ENCODE assay signal across 8 cellular contexts in the genomic region with DNA sequence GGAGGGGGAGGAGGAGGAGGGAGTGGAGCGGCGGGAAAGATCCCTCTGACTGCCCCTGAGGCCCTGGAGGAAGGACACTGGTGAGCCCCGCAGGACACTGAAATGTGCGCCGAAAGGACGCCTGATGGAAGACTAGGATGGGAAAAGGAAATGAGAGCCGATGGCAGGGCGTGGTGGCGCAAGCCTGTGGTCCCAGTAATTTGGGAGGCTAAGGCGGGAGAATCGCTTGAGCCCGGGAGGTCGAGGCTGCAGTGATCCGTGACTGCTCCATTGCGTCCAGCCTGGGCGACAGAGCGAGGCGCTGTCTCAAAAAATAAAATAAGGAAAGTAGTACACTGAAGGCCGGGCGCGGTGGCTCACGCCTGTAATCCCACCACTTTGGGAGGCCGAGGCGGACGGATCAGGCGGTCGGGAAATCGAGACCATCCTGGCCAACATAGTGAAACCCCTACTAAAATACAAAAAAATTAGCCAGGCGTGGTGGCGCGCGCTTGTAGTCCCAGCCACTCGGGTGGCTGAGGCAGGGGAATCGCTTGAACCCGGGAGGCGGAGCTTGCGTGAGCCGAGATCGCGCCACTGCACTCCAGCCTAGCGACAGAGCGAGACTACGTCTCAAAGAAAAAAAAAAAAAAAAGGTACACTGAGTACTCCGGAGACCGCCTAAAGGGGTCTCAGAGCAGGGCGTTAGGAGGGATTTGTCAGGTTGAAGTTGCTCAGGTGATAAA. TPM values are rescaled to one million over a fixed set of nuclear protein-coding genes. Genes with fewer than 3 reads are reported as not detected.
DNase-seq lines count a peak whose midpoint lies in the region; ATAC-seq and TF ChIP-seq lines count a peak whose summit lies in the region.

No MANE protein-coding gene starts in this region.

- BruUV-seq in mammary epithelial cell (replicated peaks; lab: Mats Ljungman, UMichigan): TSS peak; percentile 52

- H2AFZ ChIP-seq in mammary epithelial cell (ENCODE audit: low read depth, low read length): peak overlapping the region; percentile 88

- TF ChIP-seq CTCF in mammary epithelial cell (conservative IDR thresholded peaks at IDR 0.05 in 1 of 2, IDR thresholded peaks at IDR 0.05 in 1 of 2; ENCODE audit: extremely low read depth in 1 of 2, insufficient read depth in 1 of 2, low read depth in 1 of 2, low read length in 2 of 2) (no peak), lung (IDR thresholded peaks at IDR 0.05; ENCODE audit: control extremely low read depth, extremely low read depth) (no peak)

- H3K4me1 ChIP-seq in mammary epithelial cell (ENCODE audit: insufficient read depth, low read length): peaks cover 17% of the 10 kb centered on the region
- H3K4me1 ChIP-seq in lung (ENCODE audit: control insufficient read depth in 2 of 2, insufficient read depth in 2 of 2, low read length in 2 of 2): peaks cover 5 to 7% of the 10 kb centered on the region in 2 donors

- CTCF ChIA-PET in mammary epithelial cell (lab: Charles Lee; ENCODE audit: low non-redundant PET): no interaction called here

- ATAC-seq in lung (ENCODE audit: insufficient read depth, low FRiP score) (no peak), HG02571 (IDR thresholded peaks at IDR 0.05; ENCODE audit: unreplicated experiment) (no peak), HG02840 (IDR thresholded peaks at IDR 0.05; ENCODE audit: low FRiP score, unreplicated experiment) (no peak)

- H3K4me3 ChIP-seq in mammary epithelial cell (replicated peaks in 1 of 3; ENCODE audit: insufficient read depth in 1 of 3, low read depth in 2 of 3, low read length in 3 of 3): peak overlapping the region; percentile 66 to 89 (median 83)
- peak overlapping the region; percentile 59 for H3K4me3 ChIP-seq in lung

- dilution Hi-C loops in mammary epithelial cell (cut with HindIII; ENCODE audit: low sequenced_read_pairs): no loop called here

- DNase-seq in NOMO-1 treated with DMSO at 0.1 percent for 48 hours (lab: John Stamatoyannopoulos, UW; ENCODE audit: unreplicated experiment) (peak; percentile 35), NOMO-1 treated with dmso at 0.1 percent for 144 hours (lab: John Stamatoyannopoulos, UW; ENCODE audit: unreplicated experiment) (no peak), T-helper 9 cell (peak; percentile 52), mammary epithelial cell (no peak), lung (ENCODE audit: low spot score) (peak; percentile 56)
- DNase-seq in stimulated activated CD8-positive, alpha-beta memory T cell treated with anti-CD3 and anti-CD28 coated beads, Interleukin-15, amount 100 ng/mL, for 48 hours (ENCODE audit: low read depth in 2 of 2): peak; percentile 48 to 69

- H3K27ac ChIP-seq in mammary epithelial cell (ENCODE audit: insufficient read depth, low read depth, low read length) (peak overlapping the region; percentile 97), lung (ENCODE audit: low read depth in 1 of 2, low read length in 1 of 2) (peak overlapping the region; percentile 78 to 99)

- H3K36me3 ChIP-seq in mammary epithelial cell (ENCODE audit: insufficient read depth, low read length) (no peaks in the 10 kb centered on the region), lung (ENCODE audit: control insufficient read depth in 2 of 2, insufficient read depth in 2 of 2, low read length in 2 of 2) (no peaks in the 10 kb centered on the region)

- H3K9me3 ChIP-seq in mammary epithelial cell (replicated peaks; ENCODE audit: insufficient read depth, low read length) (no peaks in the 10 kb centered on the region), lung (ENCODE audit: control insufficient read depth in 2 of 2, insufficient read depth in 1 of 2, low read length in 1 of 2) (no peaks in the 10 kb centered on the region)

- H3K27me3 ChIP-seq in mammary epithelial cell (ENCODE audit: insufficient read depth, low read length): no peaks in the 10 kb centered on the region
- H3K27me3 ChIP-seq in lung (ENCODE audit: control insufficient read depth, insufficient read depth): no peaks in the 10 kb centered on the region

- WGBS in mammary epithelial cell (ENCODE audit: low coverage, missing lambda C conversion rate): 11% methylated on average over 18 of the region's 46 CpGs
- WGBS in lung, 2 donors: 3 to 5% methylated on average over 46 of the region's 46 CpGs

- no peaks in the 10 kb centered on the region for H4K20me1 ChIP-seq in mammary epithelial cell (ENCODE audit: insufficient read depth, low read length)

- H3K4me2 ChIP-seq in mammary epithelial cell (ENCODE audit: insufficient read depth, low read depth, low read length): peak overlapping the region; percentile 97

- H3K9ac ChIP-seq in mammary epithelial cell (ENCODE audit: insufficient read depth, low read length): peak overlapping the region; percentile 90

- intact Hi-C loops in mammary epithelial cell (cut with micrococcal nuclease): loop anchor here (2.0 kb wide), 1 partner anchor 17 kb away; no protein-coding TSS in a partner anchor

- in situ Hi-C loops in mammary epithelial cell (cut with MboI; ENCODE audit: low sequenced_read_pairs in 2 of 2): loop anchor here in 1 of 2 donors (5.0 kb wide), 1 partner anchor 43 kb away; no protein-coding TSS in a partner anchor

- H3K79me2 ChIP-seq in mammary epithelial cell (ENCODE audit: insufficient read depth, low read length): peaks cover 44% of the 10 kb centered on the region

RNA-seq across cellular contexts. Expression of gene HNRNPF, which starts 0.6 kb away (rescaled TPM):
- 100 to 1,000 TPM; 149 to 228 TPM for total RNA-seq in mammary epithelial cell
- polyA plus RNA-seq in mammary epithelial cell: 254 TPM
- polyA minus RNA-seq in mammary epithelial cell: 176 TPM
- total RNA-seq in lung: 100 to 1,000 TPM; 130 to 221 TPM
- polyA plus RNA-seq in lung: 100 to 1,000 TPM in 1 of 2 donors, 10 to 100 TPM in 1; 79.1 to 237 TPM

RNA-seq across cellular contexts. Expression of gene ZNF487, which starts 27.4 kb away (rescaled TPM):
- total RNA-seq in mammary epithelial cell (1 to 10 TPM; 3.2 to 3.8 TPM), lung (10 to 100 TPM in 1 of 2 donors, 1 to 10 TPM in 1; 9.6 to 25.4 TPM)
- polyA plus RNA-seq in mammary epithelial cell (2.5 TPM), lung (1 to 10 TPM; 8.4 to 8.6 TPM)
- polyA minus RNA-seq in mammary epithelial cell: not detected

RNA-seq across cellular contexts. Expression of gene FXYD4, which starts 38.1 kb away (rescaled TPM):
- total RNA-seq in mammary epithelial cell: not detected
- not detected for polyA plus RNA-seq in mammary epithelial cell
- not detected for polyA minus RNA-seq in mammary epithelial cell
- 1 to 10 TPM in 1 of 2 donors, not detected in 1; 3.9 TPM for total RNA-seq in lung
- polyA plus RNA-seq in lung: 1 to 10 TPM in 1 of 2 donors, under 1 TPM in 1; 0.65 to 2.9 TPM

Comparison
In these comparisons a context has a peak if more than half of its experiments do, and no peak if none do; other contexts are left out.
1. DNase-seq: peak in NOMO-1 treated with DMSO at 0.1 percent for 48 hours (single experiment), T-helper 9 cell (single experiment), lung (single experiment) and stimulated activated CD8-positive, alpha-beta memory T cell treated with anti-CD3 and anti-CD28 coated beads, Interleukin-15, amount 100 ng/mL, for 48 hours (2 of 2); none in NOMO-1 treated with dmso at 0.1 percent for 144 hours (single experiment) and mammary epithelial cell (single experiment).